Comparison of ENCODE assay signal across 1 cellular context in genomic region chr19:17458970-17459369, GRCh38.
TF ChIP-seq lines count a peak whose summit lies in the region.

No MANE protein-coding gene starts in this region.

TF ChIP-seq in K562, 482 proteins besides CTCF, POLR2A, EP300 and RAD21:
- TF ChIP-seq MEIS2 (IDR thresholded peaks at IDR 0.05; ENCODE audit: partially characterized antibody): peak; percentile 18
- TF ChIP-seq RBM25 (IDR thresholded peaks at IDR 0.05; ENCODE audit: low read depth, low read length, severe bottlenecking): peak; percentile 37
- no peak for TF ChIP-seq ERF (CRISPR knock-in tag; IDR thresholded peaks at IDR 0.05)
- 0 out of 2 replicates have a peak, but pooled peaks have one; percentile 3 for TF ChIP-seq EGR1 (conservative IDR thresholded peaks at IDR 0.05)
- TF ChIP-seq ZFP36 (IDR thresholded peaks at IDR 0.05; ENCODE audit: low read depth, low read length, partially characterized antibody): peak; percentile 11
